21 cellular contexts compared by ENCODE assay signal in the genomic region with DNA sequence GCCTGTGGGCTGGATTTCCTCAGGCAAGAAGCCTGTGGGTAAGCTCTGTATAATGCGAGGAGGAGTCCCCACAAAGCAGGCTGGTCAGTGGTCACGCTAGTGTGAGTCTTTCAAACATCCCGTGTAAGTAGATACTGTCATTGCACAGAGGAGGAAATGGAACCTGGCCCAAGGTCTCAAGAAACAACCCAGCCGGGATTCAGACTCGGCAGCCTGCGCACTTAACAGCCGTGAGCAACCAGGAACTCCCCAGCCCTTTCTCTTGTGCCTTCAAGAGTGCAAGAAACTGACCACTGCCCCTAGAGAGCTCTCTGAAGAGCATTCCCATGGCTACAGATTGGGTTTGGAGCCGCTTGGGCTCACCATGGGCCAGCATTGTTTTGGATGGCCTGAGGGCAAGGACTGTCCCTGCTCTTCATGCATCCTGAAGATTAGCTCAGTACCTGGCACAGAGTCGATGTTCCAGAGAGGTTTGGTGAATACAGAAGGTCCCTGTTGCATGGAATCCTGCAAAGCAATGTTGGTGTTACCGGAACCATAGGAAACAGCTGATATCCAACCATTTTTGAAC. TPM values are rescaled to one million over a fixed set of nuclear protein-coding genes. Genes with fewer than 3 reads are reported as not detected.
"Had no signal": no experiment of that assay in that cellular context is flagged by ENCODE, and none has a peak within 500 bp of the region (broad histone marks: within the 10 kb centered on the region; RNA-seq: fewer than 3 reads in every experiment).

No MANE protein-coding gene starts in this region.

- H3K27ac ChIP-seq: body of pancreas, esophagus squamous epithelium, hepatocyte, lower lobe of right lung, neutrophil, VCaP had no signal

- ATAC-seq: body of pancreas; naive thymus-derived CD8-positive, alpha-beta T cell had no signal

- DNase-seq: activated CD4-positive, alpha-beta memory T cell treated with anti-CD3 and anti-CD28 coated beads, Interleukin-2, amount 10 ng/mL, durations not matched to agents 7 days and 5 days; activated CD4-positive, alpha-beta T cell treated with anti-CD3 and anti-CD28 coated beads for 4 hours; activated effector memory CD4-positive, alpha-beta T cell treated with anti-CD3 and anti-CD28 coated beads, Interleukin-2, amount 50 U/mL, for 16 hours; activated T-cell treated with anti-CD3 and anti-CD28 coated beads, Interleukin-2, amount 50 U/mL, for 48 hours; body of pancreas; caudate nucleus; effector CD8-positive, alpha-beta T cell; esophagus squamous epithelium; lower lobe of right lung; naive thymus-derived CD8-positive, alpha-beta T cell; stimulated activated CD4-positive, alpha-beta T cell treated with anti-CD3 and anti-CD28 coated beads, Interleukin-4, amount 100 ng/mL, for 4 hours; stimulated activated CD8-positive, alpha-beta memory T cell treated with anti-CD3 and anti-CD28 coated beads, Interleukin-4, amount 100 ng/mL, for 48 hours; stimulated activated naive CD4-positive, alpha-beta T cell treated with Interleukin-2 at 50 U/mL for 16 hours had no signal

- H3K4me3 ChIP-seq: body of pancreas, esophagus squamous epithelium, hepatocyte, lower lobe of right lung, right atrium auricular region, smooth muscle cell had no signal

- H3K9me3 ChIP-seq: body of pancreas, esophagus squamous epithelium, lower lobe of right lung, neutrophil, right atrium auricular region had no signal

- H3K4me2 ChIP-seq: hepatocyte, smooth muscle cell had no signal

- H3K27me3 ChIP-seq: body of pancreas, esophagus squamous epithelium, hepatocyte, neutrophil, right atrium auricular region had no signal

- H2AFZ ChIP-seq: hepatocyte had no signal

- FAIRE-seq: colon, endothelial cell of umbilical vein, keratinocyte had no signal

RNA-seq across cellular contexts. Expression of a gene that starts 6.3 kb away (rescaled TPM):
- total RNA-seq: naive thymus-derived CD8-positive, alpha-beta T cell had no signal
